In the genomic region with DNA sequence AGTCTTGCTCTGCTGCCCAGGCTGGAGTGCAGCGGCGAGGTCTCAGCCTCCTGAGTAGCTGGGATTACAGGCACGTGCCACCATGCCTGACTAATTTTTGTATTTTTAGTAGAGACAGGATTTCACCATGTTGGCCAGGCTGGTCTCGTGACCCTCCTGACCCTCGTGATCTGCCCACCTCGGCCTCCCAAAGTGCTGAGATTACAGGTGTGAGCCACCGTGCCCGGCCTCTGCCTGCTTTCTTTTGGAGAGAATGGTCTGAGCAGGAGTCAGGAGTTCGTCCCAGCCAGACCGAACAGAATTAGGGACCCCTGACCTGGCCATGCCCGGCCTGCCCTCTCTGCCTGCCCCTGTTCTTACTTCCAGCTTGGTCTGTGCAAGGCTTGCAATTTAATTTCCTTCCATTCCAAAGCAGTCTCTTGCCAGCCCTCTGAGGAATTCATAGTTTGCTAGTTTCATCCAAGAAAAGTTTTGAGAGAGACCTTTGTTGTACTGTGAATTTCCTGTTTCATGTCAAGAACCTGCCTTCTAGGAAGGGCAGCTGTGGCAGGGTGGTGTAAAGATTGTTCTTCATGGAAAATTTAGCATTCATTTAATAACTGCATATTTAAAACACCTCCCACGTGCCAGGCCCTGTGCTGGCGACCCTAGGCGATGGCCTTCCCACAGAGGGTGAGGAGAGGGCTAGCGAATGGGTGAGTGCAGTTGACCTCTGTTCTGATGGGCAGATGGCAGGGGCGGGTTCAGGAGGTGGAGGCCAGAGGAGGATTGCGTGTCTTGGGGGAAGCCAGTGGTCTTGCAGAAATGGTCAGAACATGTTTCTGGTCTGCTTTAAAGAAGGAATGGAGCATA, we compare ENCODE assay signal across 1 cellular context.
TF ChIP-seq lines count a peak whose summit lies in the region.

No MANE protein-coding gene starts in this region.

TF ChIP-seq in SK-N-SH treated with all-trans-retinoic acid at 6 μM for 48 hours, 23 proteins besides CTCF, POLR2A, EP300 and RAD21 (continued from another document):
- TF ChIP-seq, protein P1, sequence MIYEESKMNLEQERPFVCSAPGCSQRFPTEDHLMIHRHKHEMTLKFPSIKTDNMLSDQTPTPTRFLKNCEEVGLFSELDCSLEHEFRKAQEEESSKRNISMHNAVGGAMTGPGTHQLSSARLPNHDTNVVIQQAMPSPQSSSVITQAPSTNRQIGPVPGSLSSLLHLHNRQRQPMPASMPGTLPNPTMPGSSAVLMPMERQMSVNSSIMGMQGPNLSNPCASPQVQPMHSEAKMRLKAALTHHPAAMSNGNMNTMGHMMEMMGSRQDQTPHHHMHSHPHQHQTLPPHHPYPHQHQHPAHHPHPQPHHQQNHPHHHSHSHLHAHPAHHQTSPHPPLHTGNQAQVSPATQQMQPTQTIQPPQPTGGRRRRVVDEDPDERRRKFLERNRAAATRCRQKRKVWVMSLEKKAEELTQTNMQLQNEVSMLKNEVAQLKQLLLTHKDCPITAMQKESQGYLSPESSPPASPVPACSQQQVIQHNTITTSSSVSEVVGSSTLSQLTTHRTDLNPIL (CRISPR knock-in tag; IDR thresholded peaks at IDR 0.05; ENCODE audit: low read depth) = no peak
- no peak for TF ChIP-seq OSR1 (CRISPR knock-in tag; IDR thresholded peaks at IDR 0.05)
- TF ChIP-seq ESRRG (CRISPR knock-in tag; IDR thresholded peaks at IDR 0.05) = no peak
- no peak for TF ChIP-seq ZNF70 (CRISPR knock-in tag; IDR thresholded peaks at IDR 0.05)
- no peak for TF ChIP-seq ISL1 (CRISPR knock-in tag; IDR thresholded peaks at IDR 0.05)
